Comparison of ENCODE assay signal across 11 cellular contexts in genomic region chr5:6704361-6704851, GRCh38. TPM values are rescaled to one million over a fixed set of nuclear protein-coding genes. Genes with fewer than 3 reads are reported as not detected.
DNase-seq lines count a peak whose midpoint lies in the region; ATAC-seq and TF ChIP-seq lines count a peak whose summit lies in the region.
"Had no signal": no experiment of that assay in that cellular context is flagged by ENCODE, and none has a peak within 500 bp of the region (broad histone marks: within the 10 kb centered on the region; RNA-seq: fewer than 3 reads in every experiment).

No MANE protein-coding gene starts in this region.

- peak; percentile 34 for DNase-seq in ELF-1 (ENCODE audit: low read depth, low spot score)
- no peak for DNase-seq in T-helper 17 cell
- peak; percentile 91 for DNase-seq in fibroblast of villous mesenchyme (ENCODE audit: low read depth)
- DNase-seq in psoas muscle, result peak; percentile 65 to 88
- no peak for DNase-seq in Kasumi-1 (lab: John Stamatoyannopoulos, UW)
- DNase-seq in T-helper 9 cell, result no peak
- DNase-seq in cerebellar nuclear complex (lab: John Stamatoyannopoulos, UW), result no peak
- DNase-seq: NCI-H1417; stimulated activated CD4-positive, alpha-beta T cell treated with anti-CD3 and anti-CD28 coated beads, Interleukin-1b, Interleukin-23, amount 100 ng/mL, for 48 hours had no signal

- no peak overlapping the region for H3K4me3 ChIP-seq in fibroblast of villous mesenchyme (ENCODE audit: low read depth, low read length)
- H3K4me3 ChIP-seq in psoas muscle, result peak overlapping the region; percentile 3
- H3K4me3 ChIP-seq: HAP-1 had no signal

- no peaks in the 10 kb centered on the region for H3K27me3 ChIP-seq in psoas muscle (ENCODE audit: insufficient read depth in 3 of 3, low read length in 2 of 3)

- H3K4me1 Mint-ChIP-seq in T-helper 17 cell, result peaks cover 7% of the 10 kb centered on the region

- H3K4me3 Mint-ChIP-seq in T-helper 17 cell, result no peak overlapping the region

- H3K36me3 ChIP-seq in psoas muscle (ENCODE audit: insufficient read depth in 1 of 2, low read depth in 1 of 2), result no peaks in the 10 kb centered on the region
- H3K36me3 ChIP-seq: HAP-1 had no signal

- H3K9me3 ChIP-seq in T-helper 17 cell (ENCODE audit: control insufficient read depth, low read length, poor library complexity, severe bottlenecking), result no peaks in the 10 kb centered on the region
- H3K9me3 ChIP-seq in psoas muscle, result no peaks in the 10 kb centered on the region
- H3K9me3 ChIP-seq: HAP-1 had no signal

- ATAC-seq in T-helper 17 cell (no peak), psoas muscle (peak; percentile 90 to 99 (median 98)), HG03025 (IDR thresholded peaks at IDR 0.05; ENCODE audit: low FRiP score, unreplicated experiment) (no peak)

- WGBS in psoas muscle, 3 donors, result 15 to 24% (median 23%) methylated on average over 11 of the region's 11 CpGs

- H3K4me1 ChIP-seq in psoas muscle, result peaks cover 23% of the 10 kb centered on the region
- H3K4me1 ChIP-seq: HAP-1 had no signal

- intact Hi-C loops in psoas muscle (cut with DNase I), result loop anchor here in 1 of 2 donors (1.0 to 5.0 kb wide), 2 partner anchors 41 to 67 kb away; no protein-coding TSS in a partner anchor

- H3K27ac ChIP-seq in psoas muscle, result peak overlapping the region; percentile 84

- H3K27ac Mint-ChIP-seq in T-helper 17 cell, result peak overlapping the region; percentile 56

- H3K36me3 Mint-ChIP-seq in T-helper 17 cell (ENCODE audit: low read depth), result peaks cover 6% of the 10 kb centered on the region

- TF ChIP-seq CTCF in fibroblast of villous mesenchyme (IDR thresholded peaks at IDR 0.05; ENCODE audit: insufficient read depth, low read depth, low read length), result no peak
- TF ChIP-seq CTCF in psoas muscle (IDR thresholded peaks at IDR 0.05), result no peak

- H3K27me3 Mint-ChIP-seq in T-helper 17 cell, result peaks cover 24% of the 10 kb centered on the region

RNA-seq across cellular contexts. Expression of gene TENT4A, which starts 8.8 kb away (rescaled TPM):
- 10 to 100 TPM; 54.7 to 59.4 TPM for total RNA-seq in T-helper 17 cell
- 20.0 and 23.3 TPM in 2 replicates for total RNA-seq in fibroblast of villous mesenchyme
- 10 to 100 TPM in 3 of 4 donors, 1 to 10 TPM in 1; 8.7 to 19.2 (median 15.2) TPM for total RNA-seq in psoas muscle
- polyA plus RNA-seq in psoas muscle, result 10 to 100 TPM in 1 of 3 donors, 1 to 10 TPM in 2; 5.0 to 12.7 (median 8.0) TPM

Comparison
In these comparisons a context has a peak if more than half of its experiments do, and no peak if none do; other contexts are left out.
1. DNase-seq: peak in ELF-1 (single experiment), fibroblast of villous mesenchyme (single experiment) and psoas muscle (2 of 2); none in T-helper 17 cell (0 of 3), Kasumi-1 (0 of 2), T-helper 9 cell (single experiment) and cerebellar nuclear complex (0 of 2).
2. ATAC-seq: peak in psoas muscle (4 of 4); none in T-helper 17 cell (single experiment) and HG03025 (single experiment).